In the genomic region with DNA sequence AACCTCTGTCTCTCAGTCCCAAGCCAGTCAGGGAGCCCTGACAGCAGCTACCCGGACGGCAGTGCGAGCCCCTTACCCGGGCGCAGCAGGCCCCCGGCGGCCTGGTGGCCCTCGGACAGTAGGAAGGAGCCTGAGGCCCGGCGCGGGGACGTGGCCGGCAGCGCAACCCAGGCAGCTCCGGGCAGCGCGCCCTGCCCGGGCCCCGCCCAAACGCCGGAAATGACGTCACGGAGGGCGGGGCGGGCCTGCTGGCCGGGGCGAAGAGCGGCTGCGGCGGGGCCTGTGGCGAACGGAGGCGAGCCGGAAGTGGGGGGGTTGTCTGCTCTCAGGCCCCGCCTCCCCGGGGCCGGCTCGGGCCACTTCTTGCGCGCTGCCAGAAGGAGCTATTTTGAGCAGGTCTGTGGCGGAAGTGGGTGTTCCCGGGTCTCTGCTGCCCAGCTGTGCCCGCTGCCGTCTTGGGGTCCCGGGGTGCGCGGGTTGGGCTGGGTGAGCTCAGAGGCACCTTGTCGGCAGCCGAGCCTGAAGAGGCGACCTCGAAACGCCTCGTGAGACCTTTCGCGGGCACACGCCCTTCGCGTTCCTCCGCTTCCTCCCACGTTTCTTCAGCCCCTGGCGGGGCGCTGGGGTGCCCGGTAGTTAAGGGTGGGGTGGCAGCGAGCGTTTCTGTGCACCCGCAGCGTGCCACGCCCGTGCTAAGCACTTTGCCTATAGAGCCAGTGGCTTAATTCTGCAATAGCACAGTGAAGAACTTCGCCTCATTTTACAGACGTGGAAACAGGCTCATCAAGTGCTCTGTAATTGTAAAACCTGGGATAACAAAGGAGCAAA, we compare ENCODE assay signal across 8 cellular contexts. TPM values are rescaled to one million over a fixed set of nuclear protein-coding genes. Genes with fewer than 3 reads are reported as not detected.
A peak's percentile ranks its signal among the peaks of the same experiment; 100 is the strongest.
DNase-seq lines count a peak whose midpoint lies in the region; ATAC-seq and TF ChIP-seq lines count a peak whose summit lies in the region.

Gene C11orf24 (minus strand): TSS at position 193 of the 828 bp plus-strand sequence. CDS start 8,206 bp downstream, outside the sequence.

- H3K9ac ChIP-seq in parathyroid adenoma: peak within 1 kb of the TSS; percentile 76

- peak within 1 kb of the TSS; percentile 77 for H3K4me2 ChIP-seq in parathyroid adenoma (ENCODE audit: low read length)

- H2AFZ ChIP-seq in parathyroid adenoma: peak within 1 kb of the TSS; percentile 89

- no peaks in the 10 kb centered on the region for H3K36me3 ChIP-seq in parathyroid adenoma (ENCODE audit: control insufficient read depth, insufficient read depth, low read length)
- peaks cover 5 to 12% (median 11%) of the 10 kb centered on the region in 3 donors for H3K36me3 ChIP-seq in tibial artery

- H3K4me3 ChIP-seq in GM12875 (ENCODE audit: low read depth, low read length): peak within 1 kb of the TSS; percentile 59
- peak within 1 kb of the TSS; percentile 79 for H3K4me3 ChIP-seq in parathyroid adenoma (ENCODE audit: low read depth, low read length)
- H3K4me3 ChIP-seq in tibial artery: peak within 1 kb of the TSS; percentile 73 to 82

- peak; percentile 77 for ATAC-seq in HG02763 (IDR thresholded peaks at IDR 0.05; ENCODE audit: unreplicated experiment)
- ATAC-seq in Right ventricle myocardium superior (ENCODE audit: poor library complexity): peak; percentile 97

- DNase-seq in NCI-H1417 treated with DMSO at 0.1 percent for 48 hours (lab: John Stamatoyannopoulos, UW): peak; percentile 84
- peak; percentile 78 to 96 for DNase-seq in SW 1271 (lab: John Stamatoyannopoulos, UW)
- peak; percentile 81 for DNase-seq in activated naive CD8-positive, alpha-beta T cell treated with anti-CD3 and anti-CD28 coated beads, Interleukin-2, amount 50 U/mL, for 16 hours (ENCODE audit: low read depth, low spot score)
- DNase-seq in Right ventricle myocardium superior: peak; percentile 97
- DNase-seq in tibial artery: peak; percentile 90 to 97

- H3K9me3 ChIP-seq in parathyroid adenoma (ENCODE audit: control insufficient read depth, low read length): no peaks in the 10 kb centered on the region
- H3K9me3 ChIP-seq in tibial artery: no peaks in the 10 kb centered on the region

- no peaks in the 10 kb centered on the region for H3K79me2 ChIP-seq in parathyroid adenoma

- intact Hi-C loops in Right ventricle myocardium superior (cut with DNase I): no loop called here
- intact Hi-C loops in tibial artery (cut with DNase I; ENCODE audit: low total_unique reads): no loop called here

- H3K27ac ChIP-seq in parathyroid adenoma (peak within 1 kb of the TSS; percentile 82), tibial artery (peak within 1 kb of the TSS; percentile 90 to 94)

- H3K27me3 ChIP-seq in parathyroid adenoma (ENCODE audit: control insufficient read depth, insufficient read depth, low read length): no peaks in the 10 kb centered on the region
- no peaks in the 10 kb centered on the region for H3K27me3 ChIP-seq in tibial artery

- no peak for TF ChIP-seq CTCF in GM12875 (IDR thresholded peaks at IDR 0.05; ENCODE audit: borderline replicate concordance, insufficient read depth, low read depth, low read length)
- TF ChIP-seq CTCF in parathyroid adenoma (IDR thresholded peaks at IDR 0.05): no peak
- peak in 1 of 2 experiments; percentile 17 for TF ChIP-seq CTCF in tibial artery (IDR thresholded peaks at IDR 0.05)

- H3K4me1 ChIP-seq in parathyroid adenoma: peaks cover 8% of the 10 kb centered on the region
- peaks cover 0 to 40% (median 17%) of the 10 kb centered on the region in 4 donors for H3K4me1 ChIP-seq in tibial artery

RNA-seq across cellular contexts. Expression of gene C11orf24, which starts in this region (rescaled TPM):
- total RNA-seq in Right ventricle myocardium superior: 21.8 TPM

Comparison
In these comparisons a context has a peak if more than half of its experiments do, and no peak if none do; other contexts are left out.
1. Peak in every context shown above with its lines: DNase-seq, ATAC-seq, H3K4me3 ChIP-seq and H3K27ac ChIP-seq.